Comparison of ENCODE assay signal across 1 cellular context in genomic region chr11:95924414-95924760, GRCh38.
TF ChIP-seq lines count a peak whose summit lies in the region.

No MANE protein-coding gene starts in this region.

TF ChIP-seq in GM23338, 12 proteins besides CTCF, POLR2A, EP300 and RAD21 (continued from another document):
- no peak for TF ChIP-seq ZNF462 (CRISPR knock-in tag; IDR thresholded peaks at IDR 0.05)
- TF ChIP-seq EZH2 (IDR thresholded peaks at IDR 0.05; ENCODE audit: low read depth, unreplicated experiment), result no peak
- TF ChIP-seq CREB1 (CRISPR knock-in tag; IDR thresholded peaks at IDR 0.05; ENCODE audit: low read depth), result no peak
- no peak for TF ChIP-seq ETS1 (IDR thresholded peaks at IDR 0.05)
- no peak for TF ChIP-seq NANOG (IDR thresholded peaks at IDR 0.05; ENCODE audit: borderline replicate concordance)
- no peak for TF ChIP-seq REST (IDR thresholded peaks at IDR 0.05; ENCODE audit: unreplicated experiment)
- no peak for TF ChIP-seq JUNB (IDR thresholded peaks at IDR 0.05; ENCODE audit: unreplicated experiment)
- TF ChIP-seq ZNF114 (CRISPR knock-in tag; IDR thresholded peaks at IDR 0.05), result no peak
- TF ChIP-seq EZH2phosphoT487 (IDR thresholded peaks at IDR 0.05; ENCODE audit: unreplicated experiment), result no peak
- no peak for TF ChIP-seq ZNF331 (CRISPR knock-in tag; IDR thresholded peaks at IDR 0.05; ENCODE audit: low read depth)
- TF ChIP-seq POLR2AphosphoS5 (IDR thresholded peaks at IDR 0.05; ENCODE audit: low read depth), result no peak
